ENCODE assay signal across 9 cellular contexts in the genomic region with DNA sequence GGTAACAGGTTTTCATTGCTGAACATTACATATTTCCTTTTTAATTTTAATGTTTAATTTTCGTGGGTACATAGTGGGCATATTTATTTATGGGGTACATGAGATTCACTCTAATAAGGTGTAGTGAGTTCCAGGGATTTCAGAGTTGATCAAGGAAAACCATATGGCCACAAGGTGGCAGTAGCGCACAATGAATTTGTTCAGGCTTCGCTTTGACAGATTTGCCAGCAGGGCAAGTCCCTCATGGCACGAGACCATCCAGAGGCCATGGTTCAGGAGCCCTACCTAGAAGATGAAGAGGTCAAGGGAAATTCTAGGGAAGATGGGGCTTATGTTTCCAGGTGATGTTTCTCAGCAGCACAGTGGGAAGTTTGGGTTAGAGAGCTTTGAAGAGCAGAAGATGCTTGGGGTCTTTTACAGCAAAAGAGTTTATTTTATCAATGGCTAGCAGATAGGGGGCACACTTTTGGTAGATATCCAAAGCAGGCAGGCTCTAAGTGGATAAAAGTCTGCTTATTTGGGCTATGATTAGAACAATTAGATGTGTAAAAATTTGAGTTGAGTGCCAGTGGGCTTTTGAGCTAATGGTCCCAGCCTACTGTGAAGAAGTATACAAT.
DNase-seq lines count a peak whose midpoint lies in the region; ATAC-seq lines count a peak whose summit lies in the region.
"Had no signal": no experiment of that assay in that cellular context is flagged by ENCODE, and none has a peak within 500 bp of the region (broad histone marks: within the 10 kb centered on the region; RNA-seq: fewer than 3 reads in every experiment).

No MANE protein-coding gene starts in this region.

- no peaks in the 10 kb centered on the region for H3K27me3 Mint-ChIP-seq in activated T-helper 2 cell treated with anti-CD3 and anti-CD28 coated beads, Interferon-gamma antibody, Interleukin-2, Interleukin-4, amounts not matched to agents 10 μg/mL and 5 μg/mL and 100 μg/mL, durations not matched to agents 14 hours and 24 hours and 36 hours (ENCODE audit: low read depth)
- H3K27me3 Mint-ChIP-seq: CD4-positive, CD25-positive, alpha-beta regulatory T cell had no signal

- H3K9me3 Mint-ChIP-seq in activated T-helper 2 cell treated with anti-CD3 and anti-CD28 coated beads, Interferon-gamma antibody, Interleukin-2, Interleukin-4, amounts not matched to agents 10 μg/mL and 5 μg/mL and 100 μg/mL, durations not matched to agents 14 hours and 24 hours and 36 hours: peaks cover 3% of the 10 kb centered on the region

- no peaks in the 10 kb centered on the region for H3K36me3 Mint-ChIP-seq in activated T-helper 2 cell treated with anti-CD3 and anti-CD28 coated beads, Interferon-gamma antibody, Interleukin-2, Interleukin-4, amounts not matched to agents 10 μg/mL and 5 μg/mL and 100 μg/mL, durations not matched to agents 14 hours and 24 hours and 36 hours (ENCODE audit: low read depth)
- H3K36me3 Mint-ChIP-seq: CD4-positive, CD25-positive, alpha-beta regulatory T cell had no signal

- no peak overlapping the region for H3K4me3 Mint-ChIP-seq in activated T-helper 2 cell treated with anti-CD3 and anti-CD28 coated beads, Interferon-gamma antibody, Interleukin-2, Interleukin-4, amounts not matched to agents 10 μg/mL and 5 μg/mL and 100 μg/mL, durations not matched to agents 14 hours and 24 hours and 36 hours (ENCODE audit: low read depth)
- H3K4me3 Mint-ChIP-seq: CD4-positive, CD25-positive, alpha-beta regulatory T cell had no signal

- no peaks in the 10 kb centered on the region for H3K4me1 Mint-ChIP-seq in activated T-helper 2 cell treated with anti-CD3 and anti-CD28 coated beads, Interferon-gamma antibody, Interleukin-2, Interleukin-4, amounts not matched to agents 10 μg/mL and 5 μg/mL and 100 μg/mL, durations not matched to agents 14 hours and 24 hours and 36 hours (ENCODE audit: low read depth)
- H3K4me1 Mint-ChIP-seq: CD4-positive, CD25-positive, alpha-beta regulatory T cell had no signal

- intact Hi-C loops in activated T-helper 2 cell treated with anti-CD3 and anti-CD28 coated beads, Interferon-gamma antibody, Interleukin-2, Interleukin-4, amounts not matched to agents 10 μg/mL and 5 μg/mL and 100 μg/mL, durations not matched to agents 14 hours and 24 hours and 36 hours (cut with micrococcal nuclease): loop anchor here (2.0 to 10.0 kb wide), 3 partner anchors 548 to 805 kb away; no protein-coding TSS in a partner anchor

- no peak overlapping the region for H3K27ac Mint-ChIP-seq in activated T-helper 2 cell treated with anti-CD3 and anti-CD28 coated beads, Interferon-gamma antibody, Interleukin-2, Interleukin-4, amounts not matched to agents 10 μg/mL and 5 μg/mL and 100 μg/mL, durations not matched to agents 14 hours and 24 hours and 36 hours
- H3K27ac Mint-ChIP-seq: CD4-positive, CD25-positive, alpha-beta regulatory T cell had no signal

- ATAC-seq in HG02981 (IDR thresholded peaks at IDR 0.05; ENCODE audit: unreplicated experiment): peak; percentile 74

- DNase-seq in NCI-H2196 (lab: John Stamatoyannopoulos, UW; ENCODE audit: unreplicated experiment) (peak; percentile 69), NCI-H2196 treated with DMSO at 0.1 percent for 48 hours (lab: John Stamatoyannopoulos, UW; ENCODE audit: unreplicated experiment) (no peak), NCI-H748 treated with DMSO at 0.1 percent for 48 hours (lab: John Stamatoyannopoulos, UW) (peak; percentile 68), kidney glomerular epithelial cell (lab: John Stamatoyannopoulos, UW) (peak; percentile 14), stromal cell of bone marrow (ENCODE audit: low read depth) (peak; percentile 6), NCI-H1048 (lab: John Stamatoyannopoulos, UW) (no peak)
- DNase-seq in activated T-helper 2 cell treated with anti-CD3 and anti-CD28 coated beads, Interferon-gamma antibody, Interleukin-2, Interleukin-4, amounts not matched to agents 10 μg/mL and 5 μg/mL and 100 μg/mL, durations not matched to agents 14 hours and 24 hours and 36 hours (ENCODE audit: low spot score): peak; percentile 27

Comparison
In these comparisons a context has a peak if more than half of its experiments do, and no peak if none do; other contexts are left out.
1. DNase-seq: peak in NCI-H2196 (single experiment), NCI-H748 treated with DMSO at 0.1 percent for 48 hours (single experiment), activated T-helper 2 cell treated with anti-CD3 and anti-CD28 coated beads, Interferon-gamma antibody, Interleukin-2, Interleukin-4, amounts not matched to agents 10 μg/mL and 5 μg/mL and 100 μg/mL, durations not matched to agents 14 hours and 24 hours and 36 hours (single experiment), kidney glomerular epithelial cell (single experiment) and stromal cell of bone marrow (single experiment); none in NCI-H2196 treated with DMSO at 0.1 percent for 48 hours (single experiment) and NCI-H1048 (single experiment).